In the genomic region with DNA sequence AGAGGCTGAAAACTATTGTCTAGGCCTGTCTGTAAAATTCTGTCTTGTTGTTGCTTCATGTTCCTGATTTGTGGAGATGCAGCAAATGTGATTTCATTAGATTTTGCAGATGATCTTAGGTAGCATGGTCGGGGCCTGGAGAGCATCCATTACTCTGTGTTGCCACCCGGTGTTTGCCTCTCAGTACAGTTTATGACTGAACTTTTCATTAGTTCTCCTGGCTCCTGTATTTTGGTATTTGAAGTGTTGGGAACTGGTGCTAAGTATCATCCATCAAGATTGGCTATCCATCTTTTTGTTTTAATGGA, we compare ENCODE assay signal across 9 cellular contexts.
DNase-seq lines count a peak whose midpoint lies in the region; ATAC-seq and TF ChIP-seq lines count a peak whose summit lies in the region.
"Had no signal": no experiment of that assay in that cellular context is flagged by ENCODE, and none has a peak within 500 bp of the region (broad histone marks: within the 10 kb centered on the region; RNA-seq: fewer than 3 reads in every experiment).

No MANE protein-coding gene starts in this region.

- ATAC-seq in GM19395 (IDR thresholded peaks at IDR 0.05; ENCODE audit: unreplicated experiment) (no peak), HG03039 (IDR thresholded peaks at IDR 0.05; ENCODE audit: unreplicated experiment) (no peak)

- TF ChIP-seq CTCF in GM12873 (IDR thresholded peaks at IDR 0.05; ENCODE audit: insufficient read depth, low read depth, low read length, missing control alignments) (peak; percentile 18), WERI-Rb-1 (IDR thresholded peaks at IDR 0.05; ENCODE audit: low read depth, low read length) (peak; percentile 18; the same call in 1 of the 2 replicates)

- H3K9me3 ChIP-seq in WERI-Rb-1 (ENCODE audit: severe bottlenecking) = no peaks in the 10 kb centered on the region

- no peak for TF ChIP-seq POLR2A in erythroblast (IDR thresholded peaks at IDR 0.05; ENCODE audit: low read length)

- DNase-seq in WERI-Rb-1 (no peak), erythroblast (lab: John Stamatoyannopoulos, UW) (peak; percentile 21 to 33), NCI-H2081 (lab: John Stamatoyannopoulos, UW) (no peak), inferior parietal cortex (ENCODE audit: extremely low spot score) (no peak)
- DNase-seq: OCI-M1 had no signal

- peaks cover 87% of the 10 kb centered on the region for H3K36me3 ChIP-seq in WERI-Rb-1

- H3K27me3 ChIP-seq in WERI-Rb-1 (ENCODE audit: insufficient read depth, low read depth, severe bottlenecking) = no peaks in the 10 kb centered on the region

- H3K27ac ChIP-seq in WERI-Rb-1 = no peak overlapping the region
- peak overlapping the region in 18 of 21 experiments; percentile 28 to 86 (median 66) for H3K27ac ChIP-seq in skin epidermis

- no peak overlapping the region for H3K4me3 ChIP-seq in WERI-Rb-1 (ENCODE audit: low read depth, low read length)
- H3K4me3 ChIP-seq in skin epidermis = no peak overlapping the region

Comparison
In these comparisons a context has a peak if more than half of its experiments do, and no peak if none do; other contexts are left out.
1. DNase-seq: peak in erythroblast (2 of 2); none in WERI-Rb-1 (single experiment), NCI-H2081 (0 of 2) and inferior parietal cortex (single experiment).